16 cellular contexts compared by ENCODE assay signal in genomic region chr12:105032703-105033357, GRCh38. TPM values are rescaled to one million over a fixed set of nuclear protein-coding genes. Genes with fewer than 3 reads are reported as not detected.
A peak's percentile ranks its signal among the peaks of the same experiment; 100 is the strongest.
DNase-seq lines count a peak whose midpoint lies in the region; ATAC-seq and TF ChIP-seq lines count a peak whose summit lies in the region.
"Had no signal": no experiment of that assay in that cellular context is flagged by ENCODE, and none has a peak within 500 bp of the region (broad histone marks: within the 10 kb centered on the region; RNA-seq: fewer than 3 reads in every experiment).

No MANE protein-coding gene starts in this region.

- H2AK5ac ChIP-seq in IMR-90 (ENCODE audit: low read depth, low read length): no peak overlapping the region
- H2AK5ac ChIP-seq in trophoblast cell (ENCODE audit: low read length): no peak overlapping the region

- no peak overlapping the region for H4K5ac ChIP-seq in IMR-90 (ENCODE audit: low read depth, low read length)

- no peaks in the 10 kb centered on the region for H3K9me3 ChIP-seq in IMR-90 (ENCODE audit: control insufficient read depth, insufficient read depth, low read length)
- peaks cover 2% of the 10 kb centered on the region for H3K9me3 ChIP-seq in trophoblast cell (ENCODE audit: insufficient read depth, low read depth, low read length)
- H3K9me3 ChIP-seq: MG63 had no signal

- no peak overlapping the region for H3K4ac ChIP-seq in IMR-90 (ENCODE audit: low read depth, low read length)
- no peak overlapping the region for H3K4ac ChIP-seq in trophoblast cell (ENCODE audit: low read depth, low read length)

- in situ Hi-C loops in IMR-90 (cut with MboI; ENCODE audit: low sequenced_read_pairs): no loop called here

- no peak overlapping the region for H3K4me3 Mint-ChIP-seq in activated CD4-positive, alpha-beta T cell treated with anti-CD3 and anti-CD28 coated beads, Interleukin-2, amount 10 ng/mL, durations not matched to agents 24 days and 14 days

- H3K9ac ChIP-seq in IMR-90 (ENCODE audit: low read depth, low read length) (no peak overlapping the region), trophoblast cell (ENCODE audit: low read length) (no peak overlapping the region)

- POLR2A ChIA-PET in IMR-90 (lab: Charles Lee; ENCODE audit: unreplicated experiment): no interaction called here

- H3K4me2 ChIP-seq in IMR-90 (ENCODE audit: low read depth, low read length) (no peak overlapping the region), trophoblast cell (ENCODE audit: low read length) (no peak overlapping the region)

- H4K20me1 ChIP-seq in IMR-90 (ENCODE audit: insufficient read depth, low read length): no peaks in the 10 kb centered on the region; the same call in 1 of the 2 replicates

- no peak overlapping the region for H3K27ac ChIP-seq in IMR-90 (ENCODE audit: insufficient read depth, low read length)
- no peak overlapping the region for H3K27ac ChIP-seq in trophoblast cell (ENCODE audit: low read depth, low read length)

- no peak for TF ChIP-seq CTCF in IMR-90 (conservative IDR thresholded peaks at IDR 0.05; ENCODE audit: low read depth, low read length)

- H2BK5ac ChIP-seq in IMR-90 (ENCODE audit: low read depth, low read length, poor library complexity, severe bottlenecking): no peak overlapping the region
- no peak overlapping the region for H2BK5ac ChIP-seq in trophoblast cell (ENCODE audit: low read depth, low read length, poor library complexity)

- H4K91ac ChIP-seq in IMR-90 (ENCODE audit: insufficient read depth, low read depth, low read length) (no peak overlapping the region), trophoblast cell (ENCODE audit: low read depth, low read length) (no peak overlapping the region)

- H3K27ac Mint-ChIP-seq in activated CD4-positive, alpha-beta T cell treated with anti-CD3 and anti-CD28 coated beads, Interleukin-2, amount 10 ng/mL, durations not matched to agents 24 days and 14 days: peak overlapping the region; percentile 2

- no peak for TF ChIP-seq POLR2A in IMR-90 (IDR thresholded peaks at IDR 0.05; ENCODE audit: low read depth, low read length)

- peaks cover 0 to 4% of the 10 kb centered on the region in 2 experiments; a peak in 1 of 4 replicates for H3K79me1 ChIP-seq in IMR-90 (ENCODE audit: low read depth in 1 of 2, low read length in 2 of 2)
- H3K79me1 ChIP-seq in trophoblast cell (ENCODE audit: low read length): no peaks in the 10 kb centered on the region

- no peak for TF ChIP-seq RAD21 in IMR-90 (IDR thresholded peaks at IDR 0.05; ENCODE audit: low read length)

- no peak overlapping the region for H3K14ac ChIP-seq in IMR-90 (replicated peaks; ENCODE audit: low read depth, low read length)
- no peak overlapping the region for H3K14ac ChIP-seq in trophoblast cell (ENCODE audit: low read length)

- H3K4me1 ChIP-seq in IMR-90 (ENCODE audit: control insufficient read depth, insufficient read depth, low read length) (no peaks in the 10 kb centered on the region; the same call in 1 of the 2 replicates), trophoblast cell (ENCODE audit: control insufficient read depth in 1 of 2, insufficient read depth in 2 of 2, low read length in 2 of 2) (no peaks in the 10 kb centered on the region)

- intact Hi-C loops in activated CD4-positive, alpha-beta T cell treated with anti-CD3 and anti-CD28 coated beads, Interleukin-2, amount 10 ng/mL, durations not matched to agents 24 days and 14 days (cut with micrococcal nuclease): no loop called here
- intact Hi-C loops in IMR-90 (cut with micrococcal nuclease): no loop called here

- H3K27me3 ChIP-seq in IMR-90 (ENCODE audit: control insufficient read depth, insufficient read depth, low read length) (no peaks in the 10 kb centered on the region), trophoblast cell (ENCODE audit: insufficient read depth, low read length) (no peaks in the 10 kb centered on the region)
- H3K27me3 ChIP-seq: MG63 had no signal

- H3K9me1 ChIP-seq in IMR-90 (ENCODE audit: insufficient read depth, low read length): 0 out of 2 replicates have a peak, but pooled peaks cover 3% of the 10 kb centered on the region

- BruUV-seq in IMR-90 (replicated peaks; lab: Mats Ljungman, UMichigan): no TSS peak

- H2BK20ac ChIP-seq in IMR-90 (ENCODE audit: low read depth, low read length): no peak overlapping the region

- H4K8ac ChIP-seq in IMR-90 (ENCODE audit: low read depth in 2 of 2, low read length in 2 of 2): no peak overlapping the region
- no peak overlapping the region for H4K8ac ChIP-seq in trophoblast cell (ENCODE audit: low read depth, low read length)

- no peaks in the 10 kb centered on the region for H3K79me2 ChIP-seq in trophoblast cell (ENCODE audit: control insufficient read depth, insufficient read depth, low read length, poor library complexity)

- H3K27me3 Mint-ChIP-seq in activated CD4-positive, alpha-beta T cell treated with anti-CD3 and anti-CD28 coated beads, Interleukin-2, amount 10 ng/mL, durations not matched to agents 24 days and 14 days: no peaks in the 10 kb centered on the region

- H3K4me3 ChIP-seq in IMR-90 (ENCODE audit: insufficient read depth, low read depth, low read length) (no peak overlapping the region), trophoblast cell (ENCODE audit: low read depth, low read length) (no peak overlapping the region)
- H3K4me3 ChIP-seq: MG63 had no signal

- peak; percentile 65 for ATAC-seq in IMR-90 (ENCODE audit: low read depth)

- H3K36me3 ChIP-seq in IMR-90 (ENCODE audit: control insufficient read depth, insufficient read depth, low read length) (peaks cover 29% of the 10 kb centered on the region; the same call in 1 of the 2 replicates), trophoblast cell (ENCODE audit: control insufficient read depth in 1 of 2, insufficient read depth in 2 of 2, low read length in 2 of 2) (no peaks in the 10 kb centered on the region)

- CTCF ChIA-PET in IMR-90 (lab: Yijun Ruan, JAX): no interaction called here

- dilution Hi-C loops in IMR-90 (cut with HindIII; ENCODE audit: low sequenced_read_pairs, unreplicated experiment): no loop called here

- H3K9me3 Mint-ChIP-seq in activated CD4-positive, alpha-beta T cell treated with anti-CD3 and anti-CD28 coated beads, Interleukin-2, amount 10 ng/mL, durations not matched to agents 24 days and 14 days: peaks cover 4% of the 10 kb centered on the region

- H2AK9ac ChIP-seq in IMR-90 (replicated peaks; ENCODE audit: low read depth, low read length, poor library complexity): no peak overlapping the region

- H3K36me3 Mint-ChIP-seq in activated CD4-positive, alpha-beta T cell treated with anti-CD3 and anti-CD28 coated beads, Interleukin-2, amount 10 ng/mL, durations not matched to agents 24 days and 14 days (ENCODE audit: low read depth): peaks cover 8% of the 10 kb centered on the region

- H2AFZ ChIP-seq in IMR-90 (replicated peaks; ENCODE audit: low read length, poor library complexity) (no peak overlapping the region), trophoblast cell (ENCODE audit: insufficient read depth, low read length, poor library complexity) (no peak overlapping the region)

- no peak for DNase-seq in activated CD4-positive, alpha-beta T cell treated with anti-CD3 and anti-CD28 coated beads, Interleukin-2, amount 10 ng/mL, durations not matched to agents 24 days and 14 days
- DNase-seq in activated CD4-positive, alpha-beta T cell treated with anti-CD3 and anti-CD28 coated beads, Interleukin-2, amount 50 U/mL, for 48 hours: no peak
- peak; percentile 54 for DNase-seq in IMR-90
- DNase-seq in astrocyte of the hippocampus (ENCODE audit: low read depth, low spot score): peak; percentile 30
- peak; percentile 13 to 85 for DNase-seq in trophoblast cell
- DNase-seq in hippocampal formation (lab: John Stamatoyannopoulos, UW): no peak
- no peak for DNase-seq in NCI-H69 (lab: John Stamatoyannopoulos, UW)
- DNase-seq in COLO668 (lab: John Stamatoyannopoulos, UW; ENCODE audit: unreplicated experiment): no peak
- DNase-seq: AML-193, H7, KG1, MG63, NCI-H1105, NCI-H187 treated with DMSO at 0.1 percent for 48 hours, NCI-H446, NCI-H748 treated with DMSO at 0.1 percent for 48 hours had no signal

- no peak overlapping the region for H2BK120ac ChIP-seq in IMR-90 (ENCODE audit: low read depth, low read length)
- H2BK120ac ChIP-seq in trophoblast cell (ENCODE audit: insufficient read depth, low read length, poor library complexity): no peak overlapping the region

- no peak overlapping the region for H2BK15ac ChIP-seq in IMR-90 (ENCODE audit: low read depth, low read length)

- H4K12ac ChIP-seq in trophoblast cell (ENCODE audit: low read depth, low read length): no peak overlapping the region

- H3K56ac ChIP-seq in IMR-90 (ENCODE audit: extremely low read depth, insufficient read depth, low read length): no peak overlapping the region

- H3K23ac ChIP-seq in IMR-90 (ENCODE audit: low read depth, low read length): no peak overlapping the region
- H3K23ac ChIP-seq in trophoblast cell (ENCODE audit: low read length): no peak overlapping the region

- H3K18ac ChIP-seq in IMR-90 (ENCODE audit: low read depth, low read length): no peak overlapping the region
- no peak overlapping the region for H3K18ac ChIP-seq in trophoblast cell (ENCODE audit: low read length)

- peaks cover 38% of the 10 kb centered on the region for H3K4me1 Mint-ChIP-seq in activated CD4-positive, alpha-beta T cell treated with anti-CD3 and anti-CD28 coated beads, Interleukin-2, amount 10 ng/mL, durations not matched to agents 24 days and 14 days

- no peak overlapping the region for H2BK12ac ChIP-seq in trophoblast cell (ENCODE audit: low read length)

- WGBS in IMR-90 (ENCODE audit: extremely low coverage in 2 of 2, insufficient read length in 1 of 2), 2 experiments: 60% methylated on average over 1 of the region's 4 CpGs; no CpG with 5 or more reads in 1 of the 2 experiments
- WGBS in trophoblast cell (ENCODE audit: extremely low coverage, insufficient coverage, insufficient read length): no CpG with 5 or more reads among the region's 4 CpGs

TF ChIP-seq in IMR-90, 13 proteins besides CTCF, POLR2A, EP300 and RAD21 (continues in another document):
- TF ChIP-seq CHD1 (IDR thresholded peaks at IDR 0.05; ENCODE audit: low read depth, low read length): no peak

RNA-seq across cellular contexts. Expression of gene NOPCHAP1, which starts 46.7 kb away (rescaled TPM):
- total RNA-seq in activated CD4-positive, alpha-beta T cell treated with anti-CD3 and anti-CD28 coated beads, Interleukin-2, amount 10 ng/mL, durations not matched to agents 24 days and 14 days: 39.8 and 41.3 TPM in 2 replicates
- 5.3 and 5.6 TPM in 2 replicates for total RNA-seq in IMR-90 (2012; rRNA removed)
- polyA plus RNA-seq in IMR-90 (2012; rRNA removed): 9.3 and 9.9 TPM in 2 replicates
- polyA plus RNA-seq in IMR-90 (2012; cell fraction: cytosol; rRNA removed): 2.0 and 2.8 TPM in 2 replicates
- polyA plus RNA-seq in IMR-90 (2012; cell fraction: nucleus; rRNA removed; ENCODE audit: low replicate concordance): 1.1 and 1.9 TPM in 2 replicates
- polyA plus RNA-seq in trophoblast cell (2013): 25.3 and 26.0 TPM in 2 replicates

RNA-seq across cellular contexts. Expression of gene ALDH1L2, which starts 51.4 kb away (rescaled TPM):
- total RNA-seq in activated CD4-positive, alpha-beta T cell treated with anti-CD3 and anti-CD28 coated beads, Interleukin-2, amount 10 ng/mL, durations not matched to agents 24 days and 14 days: 1.3 and 1.5 TPM in 2 replicates
- 16.7 and 22.8 TPM in 2 replicates for total RNA-seq in IMR-90 (2012; rRNA removed)
- polyA plus RNA-seq in IMR-90 (2012; rRNA removed): 16.2 and 21.1 TPM in 2 replicates
- polyA plus RNA-seq in IMR-90 (2012; cell fraction: cytosol; rRNA removed): 5.6 and 6.7 TPM in 2 replicates
- polyA plus RNA-seq in IMR-90 (2012; cell fraction: nucleus; rRNA removed; ENCODE audit: low replicate concordance): 6.2 and 38.4 TPM in 2 replicates
- polyA plus RNA-seq in trophoblast cell (2013): 1.00 and 1.2 TPM in 2 replicates

Comparison
In these comparisons a context has a peak if more than half of its experiments do, and no peak if none do; other contexts are left out.
1. DNase-seq: peak in IMR-90 (single experiment), astrocyte of the hippocampus (single experiment) and trophoblast cell (2 of 2); none in activated CD4-positive, alpha-beta T cell treated with anti-CD3 and anti-CD28 coated beads, Interleukin-2, amount 10 ng/mL, durations not matched to agents 24 days and 14 days (single experiment), activated CD4-positive, alpha-beta T cell treated with anti-CD3 and anti-CD28 coated beads, Interleukin-2, amount 50 U/mL, for 48 hours (0 of 2), hippocampal formation (0 of 2), NCI-H69 (single experiment) and COLO668 (single experiment).